Comparison of ENCODE assay signal across 7 cellular contexts in genomic region chr19:18205180-18205915, GRCh38. TPM values are rescaled to one million over a fixed set of nuclear protein-coding genes. Genes with fewer than 3 reads are reported as not detected.
DNase-seq lines count a peak whose midpoint lies in the region; ATAC-seq, FAIRE-seq and TF ChIP-seq lines count a peak whose summit lies in the region.

No MANE protein-coding gene starts in this region.

- H3K9me3 Mint-ChIP-seq in endothelial cell (ENCODE audit: unreplicated experiment) (no peaks in the 10 kb centered on the region), memory B cell (no peaks in the 10 kb centered on the region)
- H3K9me3 Mint-ChIP-seq in stimulated activated naive B cell treated with anti-CD40 and anti-IgM and Interleukin-4, amounts not matched to agents 10 μg/mL and 1 μg/mL and 100 μg/mL, for 72 hours, result no peaks in the 10 kb centered on the region

- H3K4me1 Mint-ChIP-seq in endothelial cell (ENCODE audit: unreplicated experiment), result peaks cover 4% of the 10 kb centered on the region
- H3K4me1 Mint-ChIP-seq in memory B cell, result peaks cover 16% of the 10 kb centered on the region
- H3K4me1 Mint-ChIP-seq in stimulated activated naive B cell treated with anti-CD40 and anti-IgM and Interleukin-4, amounts not matched to agents 10 μg/mL and 1 μg/mL and 100 μg/mL, for 72 hours, result peaks cover 14 to 35% of the 10 kb centered on the region in 2 donors

- H3K4me3 Mint-ChIP-seq in endothelial cell (ENCODE audit: unreplicated experiment) (peak overlapping the region; percentile 94), memory B cell (peak overlapping the region; percentile 93)
- peak overlapping the region; percentile 88 to 94 for H3K4me3 Mint-ChIP-seq in stimulated activated naive B cell treated with anti-CD40 and anti-IgM and Interleukin-4, amounts not matched to agents 10 μg/mL and 1 μg/mL and 100 μg/mL, for 72 hours

- peaks cover 10% of the 10 kb centered on the region for H3K27me3 Mint-ChIP-seq in endothelial cell (ENCODE audit: unreplicated experiment)
- H3K27me3 Mint-ChIP-seq in memory B cell, result peaks cover 1% of the 10 kb centered on the region
- H3K27me3 Mint-ChIP-seq in stimulated activated naive B cell treated with anti-CD40 and anti-IgM and Interleukin-4, amounts not matched to agents 10 μg/mL and 1 μg/mL and 100 μg/mL, for 72 hours, result peaks cover 11 to 17% of the 10 kb centered on the region in 2 donors

- H3K36me3 Mint-ChIP-seq in endothelial cell (ENCODE audit: low read depth, unreplicated experiment), result peaks cover 10% of the 10 kb centered on the region
- H3K36me3 Mint-ChIP-seq in memory B cell, result peaks cover 2% of the 10 kb centered on the region
- peaks cover 10 to 12% of the 10 kb centered on the region in 2 donors for H3K36me3 Mint-ChIP-seq in stimulated activated naive B cell treated with anti-CD40 and anti-IgM and Interleukin-4, amounts not matched to agents 10 μg/mL and 1 μg/mL and 100 μg/mL, for 72 hours

- peak; percentile 9 for FAIRE-seq in GM12892 (lab: Jason Lieb, UNC)

- H3K27ac Mint-ChIP-seq in endothelial cell (ENCODE audit: unreplicated experiment), result peak overlapping the region; percentile 94
- H3K27ac Mint-ChIP-seq in memory B cell, result peak overlapping the region; percentile 94
- peak overlapping the region; percentile 94 for H3K27ac Mint-ChIP-seq in stimulated activated naive B cell treated with anti-CD40 and anti-IgM and Interleukin-4, amounts not matched to agents 10 μg/mL and 1 μg/mL and 100 μg/mL, for 72 hours

- DNase-seq in GM12892 (ENCODE audit: insufficient read length) (no peak), NCI-H446 treated with DMSO at 0.1 percent for 48 hours (lab: John Stamatoyannopoulos, UW) (peak; percentile 27), endothelial cell (ENCODE audit: low spot score) (peak; percentile 65), memory B cell (ENCODE audit: low spot score in 2 of 2) (peak in 1 of 2 donors; percentile 52)
- peak; percentile 59 for DNase-seq in activated CD8-positive, alpha-beta memory T cell treated with anti-CD3 and anti-CD28 coated beads, Interleukin-2, amount 50 U/mL, for 4 hours
- DNase-seq in stimulated activated naive B cell treated with anti-CD40 and anti-IgM and Interleukin-4, amounts not matched to agents 10 μg/mL and 1 μg/mL and 100 μg/mL, for 72 hours, result peak; percentile 53

- no peak for TF ChIP-seq CTCF in endothelial cell (IDR thresholded peaks at IDR 0.05; ENCODE audit: unreplicated experiment)

- no peak for TF ChIP-seq POLR2A in GM12892 (IDR thresholded peaks at IDR 0.05; ENCODE audit: low read depth, low read length)

- ATAC-seq in memory B cell (ENCODE audit: low read depth) (no peak), HG03432 (IDR thresholded peaks at IDR 0.05; ENCODE audit: unreplicated experiment) (no peak)
- peak; percentile 11 to 15 for ATAC-seq in stimulated activated naive B cell treated with anti-CD40 and anti-IgM and Interleukin-4, amounts not matched to agents 10 μg/mL and 1 μg/mL and 100 μg/mL, for 72 hours (replicated peaks)

RNA-seq across cellular contexts. Expression of gene RAB3A, which starts 1.5 kb away (rescaled TPM):
- 2.2 TPM for polyA plus RNA-seq in GM12892 (2012; ENCODE audit: missing spikeins)
- total RNA-seq in endothelial cell (ENCODE audit: unreplicated experiment), result 3.1 TPM

RNA-seq across cellular contexts. Expression of gene MPV17L2, which starts 12.3 kb away (rescaled TPM):
- 7.1 TPM for polyA plus RNA-seq in GM12892 (2012; ENCODE audit: missing spikeins)
- total RNA-seq in endothelial cell (ENCODE audit: unreplicated experiment), result 17.7 TPM

RNA-seq across cellular contexts. Expression of gene PDE4C, which starts 20.9 kb away (rescaled TPM):
- polyA plus RNA-seq in GM12892 (2012; ENCODE audit: missing spikeins), result 2.2 TPM
- 0.85 TPM for total RNA-seq in endothelial cell (ENCODE audit: unreplicated experiment)

RNA-seq across cellular contexts. Expression of gene IFI30, which starts 31.7 kb away (rescaled TPM):
- 309 TPM for polyA plus RNA-seq in GM12892 (2012; ENCODE audit: missing spikeins)
- total RNA-seq in endothelial cell (ENCODE audit: unreplicated experiment), result not detected

RNA-seq across cellular contexts. Expression of gene PIK3R2, which starts 52.4 kb away (rescaled TPM):
- 4.0 TPM for polyA plus RNA-seq in GM12892 (2012; ENCODE audit: missing spikeins)
- 28.0 TPM for total RNA-seq in endothelial cell (ENCODE audit: unreplicated experiment)

Comparison
In these comparisons a context has a peak if more than half of its experiments do, and no peak if none do; other contexts are left out.
1. ATAC-seq: peak in stimulated activated naive B cell treated with anti-CD40 and anti-IgM and Interleukin-4, amounts not matched to agents 10 μg/mL and 1 μg/mL and 100 μg/mL, for 72 hours (2 of 2); none in memory B cell (single experiment) and HG03432 (single experiment).
2. Peak in every context shown above with its lines, with median percentiles within 50 percentile points of each other: H3K27ac Mint-ChIP-seq and H3K4me3 Mint-ChIP-seq.